Comparison of ENCODE assay signal across 1 cellular context in genomic region chr11:10659339-10660216, GRCh38.
TF ChIP-seq lines count a peak whose summit lies in the region.

No MANE protein-coding gene starts in this region.

TF ChIP-seq in HepG2, 621 proteins besides CTCF, POLR2A, EP300 and RAD21 (continued from another document and continues in another):
- TF ChIP-seq ZNF614 (CRISPR knock-in tag; IDR thresholded peaks at IDR 0.05; ENCODE audit: borderline replicate concordance): no peak
- no peak for TF ChIP-seq ZNF17 (CRISPR knock-in tag; IDR thresholded peaks at IDR 0.05)
- no peak for TF ChIP-seq ZHX1 (CRISPR knock-in tag; IDR thresholded peaks at IDR 0.05; ENCODE audit: low read depth)
- TF ChIP-seq SAP130 (CRISPR knock-in tag; IDR thresholded peaks at IDR 0.05; ENCODE audit: low read depth): peak; percentile 11; the same call in 1 of the 2 replicates
- TF ChIP-seq PHF20 (CRISPR knock-in tag; IDR thresholded peaks at IDR 0.05): no peak
- TF ChIP-seq FOXP1 (IDR thresholded peaks at IDR 0.05): no peak
- peak; percentile 26; the same call in 1 of the 2 replicates for TF ChIP-seq FOXP1 (CRISPR knock-in tag; IDR thresholded peaks at IDR 0.05)
- TF ChIP-seq RELA (CRISPR knock-in tag; IDR thresholded peaks at IDR 0.05): no peak
- peak; percentile 68 for TF ChIP-seq TCF7L2 (IDR thresholded peaks at IDR 0.05; ENCODE audit: low read depth, low read length)
- TF ChIP-seq FOXA3 (CRISPR knock-in tag; IDR thresholded peaks at IDR 0.05): peak; percentile 32; the same call in 1 of the 2 replicates
- TF ChIP-seq KMT2A (CRISPR knock-in tag; IDR thresholded peaks at IDR 0.05): no peak
- TF ChIP-seq SP5 (CRISPR knock-in tag; IDR thresholded peaks at IDR 0.05; ENCODE audit: borderline replicate concordance, low read depth): peak; percentile 61; the same call in 1 of the 2 replicates
- TF ChIP-seq CREM (IDR thresholded peaks at IDR 0.05): peak; percentile 53
- no peak for TF ChIP-seq CREM (CRISPR knock-in tag; IDR thresholded peaks at IDR 0.05)
- no peak for TF ChIP-seq ZNF317 (CRISPR knock-in tag; IDR thresholded peaks at IDR 0.05)
- no peak for TF ChIP-seq RFX1 (IDR thresholded peaks at IDR 0.05)
- TF ChIP-seq NR2F1 (CRISPR knock-in tag; IDR thresholded peaks at IDR 0.05): peak; percentile 39 to 69; a peak in 3 of 4 replicates
- TF ChIP-seq ZNF597 (CRISPR knock-in tag; IDR thresholded peaks at IDR 0.05): no peak
- no peak for TF ChIP-seq FOXA1 (IDR thresholded peaks at IDR 0.05)
- 0 out of 2 replicates have a peak, but pooled peaks have one; percentile 9 for TF ChIP-seq FOXA1 (CRISPR knock-in tag; IDR thresholded peaks at IDR 0.05)
- TF ChIP-seq ZSCAN22 (CRISPR knock-in tag; IDR thresholded peaks at IDR 0.05): no peak
- TF ChIP-seq NCOA2 (CRISPR knock-in tag; IDR thresholded peaks at IDR 0.05): peak; percentile 60; the same call in 1 of the 2 replicates
- no peak for TF ChIP-seq SCMH1 (CRISPR knock-in tag; IDR thresholded peaks at IDR 0.05; ENCODE audit: borderline replicate concordance)
- TF ChIP-seq SIX4 (CRISPR knock-in tag; IDR thresholded peaks at IDR 0.05): no peak
- TF ChIP-seq SP4 (CRISPR knock-in tag; IDR thresholded peaks at IDR 0.05): no peak
- TF ChIP-seq DR1 (CRISPR knock-in tag; IDR thresholded peaks at IDR 0.05): no peak
- TF ChIP-seq ZFY (CRISPR knock-in tag; IDR thresholded peaks at IDR 0.05): no peak
- TF ChIP-seq TFDP2 (CRISPR knock-in tag; IDR thresholded peaks at IDR 0.05): no peak
- TF ChIP-seq ARID5B (CRISPR knock-in tag; IDR thresholded peaks at IDR 0.05): peak; percentile 73
- TF ChIP-seq NFIC (IDR thresholded peaks at IDR 0.05; ENCODE audit: low read length): 0 out of 2 replicates have a peak, but pooled peaks have one; percentile 13
- TF ChIP-seq RERE (CRISPR knock-in tag; IDR thresholded peaks at IDR 0.05; ENCODE audit: low read depth): no peak
- TF ChIP-seq AFF4 (CRISPR knock-in tag; IDR thresholded peaks at IDR 0.05): no peak
- no peak for TF ChIP-seq MXD4 (CRISPR knock-in tag; IDR thresholded peaks at IDR 0.05)
- no peak for TF ChIP-seq FOXM1 (CRISPR knock-in tag; IDR thresholded peaks at IDR 0.05)
- no peak for TF ChIP-seq GZF1 (CRISPR knock-in tag; IDR thresholded peaks at IDR 0.05)
- no peak for TF ChIP-seq ATF2 (CRISPR knock-in tag; IDR thresholded peaks at IDR 0.05)
- TF ChIP-seq ZNF20 (CRISPR knock-in tag; IDR thresholded peaks at IDR 0.05): no peak
- no peak for TF ChIP-seq ZFP37 (CRISPR knock-in tag; IDR thresholded peaks at IDR 0.05; ENCODE audit: borderline replicate concordance)
- no peak for TF ChIP-seq ZNF598 (CRISPR knock-in tag; IDR thresholded peaks at IDR 0.05; ENCODE audit: borderline replicate concordance)
- TF ChIP-seq HOXD1 (CRISPR knock-in tag; IDR thresholded peaks at IDR 0.05): no peak
- TF ChIP-seq SOX13 (IDR thresholded peaks at IDR 0.05): no peak
- peak in 1 of 2 experiments; percentile 43; a peak in 1 of 4 replicates for TF ChIP-seq SOX13 (CRISPR knock-in tag; conservative IDR thresholded peaks at IDR 0.05 in 1 of 2, IDR thresholded peaks at IDR 0.05 in 1 of 2)
- TF ChIP-seq SRSF4 (IDR thresholded peaks at IDR 0.05; ENCODE audit: low read depth, low read length, poor library complexity, severe bottlenecking): no peak
- TF ChIP-seq HBP1 (CRISPR knock-in tag; IDR thresholded peaks at IDR 0.05; ENCODE audit: low read depth): no peak
- no peak for TF ChIP-seq HHEX (CRISPR knock-in tag; IDR thresholded peaks at IDR 0.05)
- no peak for TF ChIP-seq ZNF121 (CRISPR knock-in tag; IDR thresholded peaks at IDR 0.05)
